Comparison of ENCODE assay signal across 28 cellular contexts in genomic region chr3:186400026-186400425, GRCh38.
"Had no signal": no experiment of that assay in that cellular context is flagged by ENCODE, and none has a peak within 500 bp of the region (broad histone marks: within the 10 kb centered on the region; RNA-seq: fewer than 3 reads in every experiment).

No MANE protein-coding gene starts in this region.

- DNase-seq: stimulated activated CD4-positive, alpha-beta T cell treated with anti-CD3 and anti-CD28 coated beads, Interleukin-2, amount 100 ng/mL, for 24 hours; stimulated activated CD4-positive, alpha-beta T cell treated with anti-CD3 and anti-CD28 coated beads, Interleukin-2, amount 100 ng/mL, for 48 hours; stimulated activated CD4-positive, alpha-beta T cell treated with anti-CD3 and anti-CD28 coated beads, Interleukin-4, amount 100 ng/mL, for 1 hour; stimulated activated CD4-positive, alpha-beta T cell treated with anti-CD3 and anti-CD28 coated beads, Interleukin-4, amount 100 ng/mL, for 4 hours; stimulated activated naive B cell treated with anti-CD40 and anti-IgM and Interleukin-4, amounts not matched to agents 10 μg/mL and 1 μg/mL and 100 μg/mL, for 72 hours; stimulated activated naive CD4-positive, alpha-beta T cell; stimulated activated naive CD4-positive, alpha-beta T cell treated with Interleukin-2 at 50 U/mL for 16 hours; stimulated activated naive CD8-positive, alpha-beta T cell treated with anti-CD3 and anti-CD28 coated beads, Interleukin-15, amount 100 ng/mL, for 72 hours; stimulated activated naive CD8-positive, alpha-beta T cell treated with anti-CD3 and anti-CD28 coated beads, Interleukin-15, Interleukin-2, amounts not matched to agents 100 U/mL and 50 U/mL, for 24 hours; stomach; substantia nigra; testis; thyroid gland; tibial artery; transverse colon; trophoblast cell; upper lobe of left lung; upper lobe of right lung; uterus had no signal

- FAIRE-seq: urothelium cell line had no signal

- ATAC-seq: stimulated activated effector memory CD8-positive, alpha-beta T cell treated with anti-CD3 and anti-CD28 coated beads, Interleukin-12 subunit alpha, Interleukin-12 subunit beta, amount 100 ng/mL, for 72 hours; stimulated activated memory B cell treated with anti-CD40 and anti-IgM and Interleukin-4, amounts not matched to agents 10 μg/mL and 1 μg/mL and 100 μg/mL, for 72 hours; stimulated activated naive B cell treated with anti-CD40 and anti-IgM and Interleukin-4, amounts not matched to agents 10 μg/mL and 1 μg/mL and 100 μg/mL, for 72 hours; stimulated activated naive CD8-positive, alpha-beta T cell treated with anti-CD3 and anti-CD28 coated beads, Interleukin-15, amount 100 ng/mL, for 72 hours; stimulated activated naive CD8-positive, alpha-beta T cell treated with anti-CD3 and anti-CD28 coated beads, Interleukin-15, Interleukin-2, amounts not matched to agents 100 U/mL and 50 U/mL, for 24 hours; upper lobe of right lung had no signal

- H3K4me3 ChIP-seq: stomach, suprapubic skin, testis, thoracic aorta, thyroid gland, tibial artery, tibial nerve, transverse colon, upper lobe of left lung, upper lobe of right lung, uterus, vagina had no signal

- H3K27me3 ChIP-seq: stomach, testis, thyroid gland, tibial artery, tibial nerve, transverse colon, upper lobe of left lung, upper lobe of right lung, uterus, vagina had no signal

- H3K27ac Mint-ChIP-seq: stimulated activated effector memory CD8-positive, alpha-beta T cell treated with anti-CD3 and anti-CD28 coated beads, Interleukin-12 subunit alpha, Interleukin-12 subunit beta, amount 100 ng/mL, for 72 hours; stimulated activated memory B cell treated with anti-CD40 and anti-IgM and Interleukin-4, amounts not matched to agents 10 μg/mL and 1 μg/mL and 100 μg/mL, for 72 hours; stimulated activated naive B cell treated with anti-CD40 and anti-IgM and Interleukin-4, amounts not matched to agents 10 μg/mL and 1 μg/mL and 100 μg/mL, for 72 hours; stimulated activated naive CD8-positive, alpha-beta T cell treated with anti-CD3 and anti-CD28 coated beads, Interleukin-15, amount 100 ng/mL, for 72 hours; stimulated activated naive CD8-positive, alpha-beta T cell treated with anti-CD3 and anti-CD28 coated beads, Interleukin-15, Interleukin-2, amounts not matched to agents 100 ng/mL and 50 ng/mL, for 24 hours; type B pancreatic cell had no signal

- H3K9me3 ChIP-seq: stomach, suprapubic skin, testis, thoracic aorta, thyroid gland, tibial artery, transverse colon, upper lobe of left lung, upper lobe of right lung, uterus, vagina had no signal

- H3K4me3 Mint-ChIP-seq: stimulated activated effector memory CD8-positive, alpha-beta T cell treated with anti-CD3 and anti-CD28 coated beads, Interleukin-12 subunit alpha, Interleukin-12 subunit beta, amount 100 ng/mL, for 72 hours; stimulated activated memory B cell treated with anti-CD40 and anti-IgM and Interleukin-4, amounts not matched to agents 10 μg/mL and 1 μg/mL and 100 μg/mL, for 72 hours; stimulated activated naive B cell treated with anti-CD40 and anti-IgM and Interleukin-4, amounts not matched to agents 10 μg/mL and 1 μg/mL and 100 μg/mL, for 72 hours; stimulated activated naive CD8-positive, alpha-beta T cell treated with anti-CD3 and anti-CD28 coated beads, Interleukin-15, amount 100 ng/mL, for 72 hours; stimulated activated naive CD8-positive, alpha-beta T cell treated with anti-CD3 and anti-CD28 coated beads, Interleukin-15, Interleukin-2, amounts not matched to agents 100 ng/mL and 50 ng/mL, for 24 hours; type B pancreatic cell had no signal

- H3K4me1 ChIP-seq: stomach, suprapubic skin, testis, tibial nerve, transverse colon, upper lobe of left lung, upper lobe of right lung, uterus, vagina had no signal

- H3K27ac ChIP-seq: stomach, suprapubic skin, testis, thoracic aorta, thyroid gland, tibial artery, tibial nerve, transverse colon, upper lobe of left lung, upper lobe of right lung, uterus, vagina had no signal

- H3K9me3 Mint-ChIP-seq: stimulated activated naive CD8-positive, alpha-beta T cell treated with anti-CD3 and anti-CD28 coated beads, Interleukin-15, Interleukin-2, amounts not matched to agents 100 ng/mL and 50 ng/mL, for 24 hours; type B pancreatic cell had no signal

- H3K4me1 Mint-ChIP-seq: stimulated activated effector memory CD8-positive, alpha-beta T cell treated with anti-CD3 and anti-CD28 coated beads, Interleukin-12 subunit alpha, Interleukin-12 subunit beta, amount 100 ng/mL, for 72 hours; stimulated activated memory B cell treated with anti-CD40 and anti-IgM and Interleukin-4, amounts not matched to agents 10 μg/mL and 1 μg/mL and 100 μg/mL, for 72 hours; stimulated activated naive CD8-positive, alpha-beta T cell treated with anti-CD3 and anti-CD28 coated beads, Interleukin-15, amount 100 ng/mL, for 72 hours had no signal

- H3K36me3 Mint-ChIP-seq: stimulated activated effector memory CD8-positive, alpha-beta T cell treated with anti-CD3 and anti-CD28 coated beads, Interleukin-12 subunit alpha, Interleukin-12 subunit beta, amount 100 ng/mL, for 72 hours; stimulated activated naive B cell treated with anti-CD40 and anti-IgM and Interleukin-4, amounts not matched to agents 10 μg/mL and 1 μg/mL and 100 μg/mL, for 72 hours; type B pancreatic cell had no signal

- H3K27me3 Mint-ChIP-seq: stimulated activated memory B cell treated with anti-CD40 and anti-IgM and Interleukin-4, amounts not matched to agents 10 μg/mL and 1 μg/mL and 100 μg/mL, for 72 hours had no signal

- H3K36me3 ChIP-seq: stomach, suprapubic skin, thoracic aorta, thyroid gland, tibial artery, tibial nerve, transverse colon, upper lobe of left lung, upper lobe of right lung, uterus, vagina had no signal
